Comparison of ENCODE assay signal across 9 cellular contexts in genomic region chr1:85578321-85579295, GRCh38. TPM values are rescaled to one million over a fixed set of nuclear protein-coding genes. Genes with fewer than 3 reads are reported as not detected.
DNase-seq lines count a peak whose midpoint lies in the region; ATAC-seq and FAIRE-seq lines count a peak whose summit lies in the region.
"Had no signal": no experiment of that assay in that cellular context is flagged by ENCODE, and none has a peak within 500 bp of the region (broad histone marks: within the 10 kb centered on the region; RNA-seq: fewer than 3 reads in every experiment).

No MANE protein-coding gene starts in this region.

- H3K9me3 ChIP-seq in MG63: no peaks in the 10 kb centered on the region; the same call in 1 of the 2 replicates
- no peaks in the 10 kb centered on the region for H3K9me3 ChIP-seq in effector memory CD4-positive, alpha-beta T cell (ENCODE audit: control insufficient read depth, low read length)

- H3K4me3 Mint-ChIP-seq in naive B cell: peak overlapping the region in 5 of 8 donors; percentile 39 to 86 (median 82)

- H3K27me3 Mint-ChIP-seq in naive B cell: peaks cover 74 to 88% (median 82%) of the 10 kb centered on the region in 3 donors

- H3K36me3 ChIP-seq in MG63: peaks cover 53% of the 10 kb centered on the region
- no peaks in the 10 kb centered on the region for H3K36me3 ChIP-seq in effector memory CD4-positive, alpha-beta T cell (ENCODE audit: control insufficient read depth, insufficient read depth, low read length)

- intact Hi-C loops in posterior cingulate gyrus (cut with DNase I): no loop called here

- peaks cover 22 to 36% (median 34%) of the 10 kb centered on the region in 3 donors for H3K4me1 Mint-ChIP-seq in naive B cell

- H3K27ac Mint-ChIP-seq in naive B cell: no peak overlapping the region

- no peaks in the 10 kb centered on the region for H3K27me3 ChIP-seq in MG63
- peaks cover 28% of the 10 kb centered on the region for H3K27me3 ChIP-seq in effector memory CD4-positive, alpha-beta T cell (replicated peaks; ENCODE audit: control insufficient read depth, insufficient read depth, low read length, poor library complexity, severe bottlenecking)

- no peak for ATAC-seq in naive B cell (ENCODE audit: low read depth in 2 of 2)
- ATAC-seq in HG02938 (IDR thresholded peaks at IDR 0.05; ENCODE audit: unreplicated experiment): no peak
- ATAC-seq: K562 had no signal

- peak; percentile 64 for FAIRE-seq in endometrium (lab: Jason Lieb, UNC)
- FAIRE-seq: K562 had no signal

- H3K9me3 Mint-ChIP-seq in naive B cell: no peaks in the 10 kb centered on the region

- H3K4me1 ChIP-seq in effector memory CD4-positive, alpha-beta T cell (ENCODE audit: control insufficient read depth, insufficient read depth, low read length, poor library complexity, severe bottlenecking): peaks cover 18% of the 10 kb centered on the region

- no peak overlapping the region for H3K27ac ChIP-seq in effector memory CD4-positive, alpha-beta T cell (ENCODE audit: insufficient read depth, low read length, poor library complexity, severe bottlenecking)

- DNase-seq in AG08395 (ENCODE audit: low spot score) (peak; percentile 76), MG63 (peak; percentile 43), naive B cell (no peak), NCI-H2029 treated with DMSO at 0.1 percent for 48 hours (lab: John Stamatoyannopoulos, UW) (no peak), posterior cingulate gyrus (no peak)
- no peak for DNase-seq in effector memory CD4-positive, alpha-beta T cell

- H3K4me3 ChIP-seq in MG63: peak overlapping the region; percentile 81
- no peak overlapping the region for H3K4me3 ChIP-seq in effector memory CD4-positive, alpha-beta T cell (ENCODE audit: insufficient read depth, low read depth, low read length, poor library complexity, severe bottlenecking)

- H3K36me3 Mint-ChIP-seq in naive B cell: peaks cover 0 to 6% of the 10 kb centered on the region in 2 donors

RNA-seq across cellular contexts. Expression of gene CCN1, which starts 2.0 kb away (rescaled TPM):
- total RNA-seq in MG63 (2014; rRNA removed; shearing (Covaris generic); ENCODE audit: low replicate concordance): 171 and 192 TPM in 2 replicates
- under 1 TPM in 1 of 6 donors, not detected in 5; 0.35 TPM for polyA plus RNA-seq in naive B cell (ENCODE audit: low read depth in 6 of 6)

Comparison
In these comparisons a context has a peak if more than half of its experiments do, and no peak if none do; other contexts are left out.
1. DNase-seq: peak in AG08395 (single experiment) and MG63 (single experiment); none in naive B cell (single experiment), NCI-H2029 treated with DMSO at 0.1 percent for 48 hours (single experiment), posterior cingulate gyrus (0 of 10) and effector memory CD4-positive, alpha-beta T cell (0 of 3).